In the genomic region with DNA sequence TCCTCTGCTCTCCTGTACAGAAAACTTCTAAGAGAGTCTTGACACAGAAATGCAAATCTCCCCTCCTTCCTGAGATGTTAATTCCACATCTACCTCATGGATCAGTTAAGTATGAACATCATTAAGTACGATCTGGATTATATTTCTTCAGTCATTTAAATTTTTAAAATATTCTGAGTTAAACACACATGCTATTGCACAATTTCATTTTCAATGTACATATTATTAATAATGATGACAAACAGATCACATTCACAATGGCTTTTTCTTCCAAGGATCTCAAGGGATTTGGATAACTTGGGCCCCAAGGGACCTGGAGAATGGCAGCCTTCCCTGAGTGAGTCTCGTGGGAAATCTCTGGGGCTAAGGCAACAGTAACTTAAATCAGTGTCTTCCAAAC, we compare ENCODE assay signal across 3 cellular contexts.
A peak's percentile ranks its signal among the peaks of the same experiment; 100 is the strongest.
TF ChIP-seq lines count a peak whose summit lies in the region.

No MANE protein-coding gene starts in this region.

TF ChIP-seq in HepG2, 621 proteins besides CTCF, POLR2A, EP300 and RAD21:
- TF ChIP-seq, protein P1, sequence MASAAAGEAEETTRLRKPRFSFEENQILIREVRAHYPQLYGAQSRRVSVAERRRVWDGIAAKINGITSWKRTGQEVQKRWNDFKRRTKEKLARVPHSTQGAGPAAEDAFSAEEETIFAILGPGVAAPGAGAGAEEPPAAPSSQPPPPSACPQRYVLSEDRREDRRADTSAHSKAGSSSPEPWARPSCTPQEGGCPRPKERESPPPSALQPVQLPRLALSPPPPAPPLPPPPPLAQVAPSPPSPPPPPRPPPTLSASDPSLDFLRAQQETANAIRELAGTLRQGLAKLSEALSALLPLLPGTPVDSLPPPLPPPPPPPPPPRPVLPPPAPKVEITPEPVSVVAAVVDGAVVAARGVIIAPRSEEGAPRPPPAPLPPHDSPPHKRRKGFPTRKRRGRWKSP (CRISPR knock-in tag; IDR thresholded peaks at IDR 0.05), result no peak
- peak; percentile 46; the same call in 1 of the 2 replicates for TF ChIP-seq CEBPB (IDR thresholded peaks at IDR 0.05; ENCODE audit: borderline replicate concordance, low read depth, low read length)

TF ChIP-seq in IMR-90, 13 proteins besides CTCF, POLR2A, EP300 and RAD21:
- no peak for TF ChIP-seq MAZ (IDR thresholded peaks at IDR 0.05; ENCODE audit: borderline replicate concordance, low read depth, low read length)
- TF ChIP-seq MXI1 (IDR thresholded peaks at IDR 0.05; ENCODE audit: borderline replicate concordance, low read depth, low read length), result no peak
- TF ChIP-seq MAFK (IDR thresholded peaks at IDR 0.05; ENCODE audit: low read depth, low read length), result no peak
- peak; percentile 51 for TF ChIP-seq CEBPB (IDR thresholded peaks at IDR 0.05; ENCODE audit: low read depth, low read length)
- TF ChIP-seq RCOR1 (IDR thresholded peaks at IDR 0.05; ENCODE audit: insufficient replicate concordance, low read length), result no peak
- TF ChIP-seq, protein P2, sequence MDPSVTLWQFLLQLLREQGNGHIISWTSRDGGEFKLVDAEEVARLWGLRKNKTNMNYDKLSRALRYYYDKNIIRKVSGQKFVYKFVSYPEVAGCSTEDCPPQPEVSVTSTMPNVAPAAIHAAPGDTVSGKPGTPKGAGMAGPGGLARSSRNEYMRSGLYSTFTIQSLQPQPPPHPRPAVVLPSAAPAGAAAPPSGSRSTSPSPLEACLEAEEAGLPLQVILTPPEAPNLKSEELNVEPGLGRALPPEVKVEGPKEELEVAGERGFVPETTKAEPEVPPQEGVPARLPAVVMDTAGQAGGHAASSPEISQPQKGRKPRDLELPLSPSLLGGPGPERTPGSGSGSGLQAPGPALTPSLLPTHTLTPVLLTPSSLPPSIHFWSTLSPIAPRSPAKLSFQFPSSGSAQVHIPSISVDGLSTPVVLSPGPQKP (IDR thresholded peaks at IDR 0.05; ENCODE audit: borderline replicate concordance, low read depth, low read length), result no peak
- TF ChIP-seq SMC3 (IDR thresholded peaks at IDR 0.05; ENCODE audit: low read depth, low read length), result no peak

TF ChIP-seq in K562, 482 proteins besides CTCF, POLR2A, EP300 and RAD21:
- TF ChIP-seq CEBPG (CRISPR knock-in tag; IDR thresholded peaks at IDR 0.05) (no peak), CEBPG (tag; conservative IDR thresholded peaks at IDR 0.05 in 1 of 2, IDR thresholded peaks at IDR 0.05 in 1 of 2) (peak; percentile 55 to 73; a peak in 3 of 4 replicates), CEBPB (tag; IDR thresholded peaks at IDR 0.05) (peak; percentile 67), PHTF2 (CRISPR knock-in tag; IDR thresholded peaks at IDR 0.05) (no peak)
